ENCODE assay signal across 1 cellular context in the genomic region with DNA sequence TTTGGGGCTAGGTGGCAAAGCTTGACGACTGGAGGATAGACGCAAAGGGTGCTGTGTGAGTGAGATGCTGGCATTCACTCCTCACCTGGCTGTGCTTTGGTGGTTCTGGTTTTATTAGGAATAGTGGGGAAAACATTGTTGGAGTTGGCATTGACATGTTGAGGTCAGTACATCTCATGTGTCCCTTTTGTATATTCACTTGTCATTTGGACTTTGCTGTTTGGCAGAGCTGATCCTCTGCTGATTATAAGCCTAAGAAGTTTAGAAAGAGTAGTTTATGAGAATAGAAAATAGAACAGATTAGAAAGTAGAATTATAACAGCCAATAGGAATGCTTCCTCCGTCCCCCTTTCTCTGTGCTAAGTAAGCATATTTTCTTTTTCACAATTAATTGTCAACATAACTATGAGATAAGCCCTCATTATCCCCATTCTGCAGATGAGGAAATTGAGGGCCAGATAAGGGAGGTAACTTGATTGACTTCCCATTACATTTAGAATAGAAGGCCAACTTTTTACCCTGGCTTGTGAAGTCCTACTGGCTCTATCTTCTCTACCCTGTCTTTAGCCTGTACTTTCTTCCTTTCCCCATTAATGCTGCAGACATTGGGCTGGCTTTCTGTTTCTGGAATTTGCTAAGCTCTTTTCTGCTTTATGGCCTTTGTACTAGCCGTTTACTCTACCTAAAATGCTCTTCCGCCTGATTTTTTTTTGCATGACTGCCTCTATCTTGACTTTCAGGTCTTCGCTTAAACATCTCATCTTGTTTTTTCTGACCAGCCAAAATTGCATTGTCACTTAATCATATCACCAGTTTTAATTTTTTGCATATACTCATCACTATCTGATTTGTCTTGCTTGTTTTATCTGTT.
A peak's percentile ranks its signal among the peaks of the same experiment; 100 is the strongest.
TF ChIP-seq lines count a peak whose summit lies in the region.

No MANE protein-coding gene starts in this region.

TF ChIP-seq in K562, 482 proteins besides CTCF, POLR2A, EP300 and RAD21 (continued from another document and continues in another):
- 0 out of 4 replicates have a peak, but pooled peaks of 1 of the 2 experiments have one; percentile 16 for TF ChIP-seq ZNF318 (IDR thresholded peaks at IDR 0.05; ENCODE audit: borderline replicate concordance in 1 of 2, low read depth in 1 of 2)
- TF ChIP-seq HDAC2 (IDR thresholded peaks at IDR 0.05) = peak; percentile 96
- peak; percentile 32; the same call in 1 of the 2 replicates for TF ChIP-seq NFE2L1 (tag; IDR thresholded peaks at IDR 0.05; ENCODE audit: borderline replicate concordance, low read depth)
- no peak for TF ChIP-seq ZNF717 (CRISPR knock-in tag; IDR thresholded peaks at IDR 0.05)
- no peak for TF ChIP-seq SAFB2 (IDR thresholded peaks at IDR 0.05; ENCODE audit: borderline replicate concordance, low read depth, low read length, severe bottlenecking)
- no peak for TF ChIP-seq GTF2F1 (IDR thresholded peaks at IDR 0.05; ENCODE audit: low read depth, low read length)
- TF ChIP-seq, protein P1, sequence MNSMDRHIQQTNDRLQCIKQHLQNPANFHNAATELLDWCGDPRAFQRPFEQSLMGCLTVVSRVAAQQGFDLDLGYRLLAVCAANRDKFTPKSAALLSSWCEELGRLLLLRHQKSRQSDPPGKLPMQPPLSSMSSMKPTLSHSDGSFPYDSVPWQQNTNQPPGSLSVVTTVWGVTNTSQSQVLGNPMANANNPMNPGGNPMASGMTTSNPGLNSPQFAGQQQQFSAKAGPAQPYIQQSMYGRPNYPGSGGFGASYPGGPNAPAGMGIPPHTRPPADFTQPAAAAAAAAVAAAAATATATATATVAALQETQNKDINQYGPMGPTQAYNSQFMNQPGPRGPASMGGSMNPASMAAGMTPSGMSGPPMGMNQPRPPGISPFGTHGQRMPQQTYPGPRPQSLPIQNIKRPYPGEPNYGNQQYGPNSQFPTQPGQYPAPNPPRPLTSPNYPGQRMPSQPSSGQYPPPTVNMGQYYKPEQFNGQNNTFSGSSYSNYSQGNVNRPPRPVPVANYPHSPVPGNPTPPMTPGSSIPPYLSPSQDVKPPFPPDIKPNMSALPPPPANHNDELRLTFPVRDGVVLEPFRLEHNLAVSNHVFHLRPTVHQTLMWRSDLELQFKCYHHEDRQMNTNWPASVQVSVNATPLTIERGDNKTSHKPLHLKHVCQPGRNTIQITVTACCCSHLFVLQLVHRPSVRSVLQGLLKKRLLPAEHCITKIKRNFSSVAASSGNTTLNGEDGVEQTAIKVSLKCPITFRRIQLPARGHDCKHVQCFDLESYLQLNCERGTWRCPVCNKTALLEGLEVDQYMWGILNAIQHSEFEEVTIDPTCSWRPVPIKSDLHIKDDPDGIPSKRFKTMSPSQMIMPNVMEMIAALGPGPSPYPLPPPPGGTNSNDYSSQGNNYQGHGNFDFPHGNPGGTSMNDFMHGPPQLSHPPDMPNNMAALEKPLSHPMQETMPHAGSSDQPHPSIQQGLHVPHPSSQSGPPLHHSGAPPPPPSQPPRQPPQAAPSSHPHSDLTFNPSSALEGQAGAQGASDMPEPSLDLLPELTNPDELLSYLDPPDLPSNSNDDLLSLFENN (IDR thresholded peaks at IDR 0.05; ENCODE audit: low read depth in 2 of 2, low read length in 2 of 2) = no peak
- 0 out of 2 replicates have a peak, but pooled peaks have one; percentile 10 for TF ChIP-seq NFXL1 (CRISPR knock-in tag; IDR thresholded peaks at IDR 0.05)
- TF ChIP-seq FOXA1 (IDR thresholded peaks at IDR 0.05; ENCODE audit: borderline replicate concordance) = no peak
- peak; percentile 19; the same call in 1 of the 2 replicates for TF ChIP-seq GABPA (tag; conservative IDR thresholded peaks at IDR 0.05; ENCODE audit: low read depth)
- TF ChIP-seq, protein P2, sequence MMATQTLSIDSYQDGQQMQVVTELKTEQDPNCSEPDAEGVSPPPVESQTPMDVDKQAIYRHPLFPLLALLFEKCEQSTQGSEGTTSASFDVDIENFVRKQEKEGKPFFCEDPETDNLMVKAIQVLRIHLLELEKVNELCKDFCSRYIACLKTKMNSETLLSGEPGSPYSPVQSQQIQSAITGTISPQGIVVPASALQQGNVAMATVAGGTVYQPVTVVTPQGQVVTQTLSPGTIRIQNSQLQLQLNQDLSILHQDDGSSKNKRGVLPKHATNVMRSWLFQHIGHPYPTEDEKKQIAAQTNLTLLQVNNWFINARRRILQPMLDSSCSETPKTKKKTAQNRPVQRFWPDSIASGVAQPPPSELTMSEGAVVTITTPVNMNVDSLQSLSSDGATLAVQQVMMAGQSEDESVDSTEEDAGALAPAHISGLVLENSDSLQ (IDR thresholded peaks at IDR 0.05) = peak; percentile 68
- TF ChIP-seq ZC3H8 (IDR thresholded peaks at IDR 0.05) = no peak
- TF ChIP-seq ELK3 (CRISPR knock-in tag; IDR thresholded peaks at IDR 0.05) = no peak
- no peak for TF ChIP-seq TFAM (CRISPR knock-in tag; conservative IDR thresholded peaks at IDR 0.05)
- no peak for TF ChIP-seq CEBPG (CRISPR knock-in tag; IDR thresholded peaks at IDR 0.05)
- TF ChIP-seq CEBPG (tag; conservative IDR thresholded peaks at IDR 0.05 in 1 of 2, IDR thresholded peaks at IDR 0.05 in 1 of 2) = no peak
- TF ChIP-seq MAZ (CRISPR knock-in tag; conservative IDR thresholded peaks at IDR 0.05 in 1 of 2, IDR thresholded peaks at IDR 0.05 in 1 of 2) = peak in 1 of 2 experiments; percentile 14; a peak in 1 of 4 replicates
- peak; percentile 16; the same call in 1 of the 2 replicates for TF ChIP-seq ZKSCAN8 (CRISPR knock-in tag; IDR thresholded peaks at IDR 0.05)
- no peak for TF ChIP-seq POLR2AphosphoS5 (IDR thresholded peaks at IDR 0.05; ENCODE audit: control insufficient read depth, insufficient read depth, low read depth, low read length)
- no peak for TF ChIP-seq ARID2 (IDR thresholded peaks at IDR 0.05)
- peak; percentile 68 to 77 for TF ChIP-seq RCOR1 (IDR thresholded peaks at IDR 0.05; ENCODE audit: borderline replicate concordance in 1 of 2, low read depth in 2 of 2, low read length in 2 of 2)
- no peak for TF ChIP-seq HIVEP1 (CRISPR knock-in tag; IDR thresholded peaks at IDR 0.05)
- TF ChIP-seq NBN (IDR thresholded peaks at IDR 0.05; ENCODE audit: low read depth) = peak; percentile 61; the same call in 1 of the 2 replicates
- TF ChIP-seq MAFK (IDR thresholded peaks at IDR 0.05; ENCODE audit: low read length) = peak; percentile 58
- TF ChIP-seq CUX1 (CRISPR knock-in tag; IDR thresholded peaks at IDR 0.05) = peak; percentile 11; the same call in 1 of the 2 replicates
- TF ChIP-seq JUND (IDR thresholded peaks at IDR 0.05; ENCODE audit: borderline replicate concordance, low read depth, low read length) = peak; percentile 23; the same call in 1 of the 2 replicates
- no peak; the same call in 2 of the 3 replicates for TF ChIP-seq JUND (tag; IDR thresholded peaks at IDR 0.05; ENCODE audit: borderline replicate concordance, low read depth, low read length)
- no peak for TF ChIP-seq ZNF212 (CRISPR knock-in tag; IDR thresholded peaks at IDR 0.05)
- TF ChIP-seq RBM22 (IDR thresholded peaks at IDR 0.05; ENCODE audit: low read depth, low read length, poor library complexity, severe bottlenecking) = no peak
- TF ChIP-seq ELF1 (tag; IDR thresholded peaks at IDR 0.05) = peak; percentile 22; the same call in 1 of the 2 replicates
- TF ChIP-seq ZNF79 (CRISPR knock-in tag; IDR thresholded peaks at IDR 0.05; ENCODE audit: low read depth) = peak; percentile 7; the same call in 1 of the 2 replicates
- peak; percentile 42; the same call in 1 of the 2 replicates for TF ChIP-seq MYC (IDR thresholded peaks at IDR 0.05; ENCODE audit: low read depth, low read length)
- TF ChIP-seq MYC (CRISPR knock-in tag; IDR thresholded peaks at IDR 0.05; ENCODE audit: borderline replicate concordance, low read depth) = no peak
- TF ChIP-seq SP1 (CRISPR knock-in tag; IDR thresholded peaks at IDR 0.05) = no peak
- no peak for TF ChIP-seq NR1H2 (CRISPR knock-in tag; IDR thresholded peaks at IDR 0.05)
- no peak for TF ChIP-seq ZNF232 (CRISPR knock-in tag; IDR thresholded peaks at IDR 0.05)
- no peak for TF ChIP-seq CTBP1 (IDR thresholded peaks at IDR 0.05; ENCODE audit: borderline replicate concordance)
